ENCODE assay signal across 8 cellular contexts in genomic region chr17:45428050-45428953, GRCh38. TPM values are rescaled to one million over a fixed set of nuclear protein-coding genes. Genes with fewer than 3 reads are reported as not detected.
DNase-seq lines count a peak whose midpoint lies in the region; ATAC-seq, FAIRE-seq and TF ChIP-seq lines count a peak whose summit lies in the region.

No MANE protein-coding gene starts in this region.

- H3K27ac ChIP-seq in WERI-Rb-1 (no peak overlapping the region), keratinocyte (ENCODE audit: control insufficient read depth, insufficient read depth, low read length) (peak overlapping the region; percentile 8)

- H3K27me3 ChIP-seq in WERI-Rb-1 (ENCODE audit: insufficient read depth, low read depth, severe bottlenecking): peaks cover 37% of the 10 kb centered on the region
- peaks cover 12% of the 10 kb centered on the region for H3K27me3 ChIP-seq in keratinocyte (ENCODE audit: control insufficient read depth, extremely low read depth, insufficient read depth, low read length)

- dilution Hi-C loops in keratinocyte (cut with MboI; ENCODE audit: extremely low pct_ligation_motif_present, low sequenced_read_pairs): no loop called here

- no peak overlapping the region for H3K9ac ChIP-seq in keratinocyte (ENCODE audit: control insufficient read depth, extremely low read depth, insufficient read depth, low read length)

- H3K9me1 ChIP-seq in keratinocyte (ENCODE audit: control insufficient read depth, extremely low read depth, insufficient read depth, low read length): no peaks in the 10 kb centered on the region

- no peaks in the 10 kb centered on the region for H3K9me3 Mint-ChIP-seq in MCF 10A (ENCODE audit: unreplicated experiment)

- CTCF ChIA-PET in MCF 10A (lab: Yijun Ruan, JAX): interaction anchor here (0.6 to 1.9 kb wide), 12 partner anchors 12 to 427 kb away, joined by 3 to 9 read pairs (median 4); no protein-coding TSS in a partner anchor

- H3K4me2 ChIP-seq in keratinocyte (ENCODE audit: control insufficient read depth, extremely low read depth, insufficient read depth, low read depth, low read length): peak overlapping the region; percentile 67

- H3K4me3 ChIP-seq in WERI-Rb-1 (ENCODE audit: low read depth, low read length) (peak overlapping the region; percentile 14), keratinocyte (ENCODE audit: control insufficient read depth in 2 of 3, extremely low read depth in 1 of 3, insufficient read depth in 2 of 3, low read depth in 1 of 3, low read length in 3 of 3) (no peak overlapping the region)

- peaks cover 41% of the 10 kb centered on the region for H3K4me1 ChIP-seq in keratinocyte (ENCODE audit: control insufficient read depth, extremely low read depth, insufficient read depth, low read length)

- no peaks in the 10 kb centered on the region for H4K20me1 ChIP-seq in keratinocyte (ENCODE audit: control insufficient read depth, extremely low read depth, insufficient read depth, low read length)

- DNase-seq in GM03348 (ENCODE audit: low spot score) (peak; percentile 92), NCI-H2171 (lab: John Stamatoyannopoulos, UW) (peak; percentile 73), WERI-Rb-1 (peak; percentile 96), MCF 10A (ENCODE audit: unreplicated experiment) (peak; percentile 69), keratinocyte (ENCODE audit: low read depth, low spot score) (no peak), foreskin melanocyte (no peak)
- DNase-seq in stimulated activated CD4-positive, alpha-beta T cell treated with anti-CD3 and anti-CD28 coated beads, Interleukin-1b, Interleukin-23, amount 100 ng/mL, for 24 hours (ENCODE audit: low read depth in 4 of 4, low spot score in 1 of 4): peak; percentile 54 to 68 (median 65)

- peak overlapping the region; percentile 27 for H3K27ac Mint-ChIP-seq in MCF 10A (ENCODE audit: low read depth, unreplicated experiment)

- no peak overlapping the region for H3K4me3 Mint-ChIP-seq in MCF 10A (ENCODE audit: unreplicated experiment)

- peak; percentile 46 for ATAC-seq in HG02678 (IDR thresholded peaks at IDR 0.05; ENCODE audit: unreplicated experiment)

- peak; percentile 41 for FAIRE-seq in keratinocyte (lab: Jason Lieb, UNC)

- H3K36me3 Mint-ChIP-seq in MCF 10A (ENCODE audit: insufficient read depth, unreplicated experiment): peaks cover 28% of the 10 kb centered on the region

- H3K36me3 ChIP-seq in WERI-Rb-1 (no peaks in the 10 kb centered on the region), keratinocyte (ENCODE audit: control insufficient read depth in 2 of 2, extremely low read depth in 1 of 2, insufficient read depth in 2 of 2, low read length in 2 of 2) (peaks cover 0 to 3% of the 10 kb centered on the region in 2 experiments)

- H3K9me3 ChIP-seq in WERI-Rb-1 (ENCODE audit: severe bottlenecking) (no peaks in the 10 kb centered on the region), keratinocyte (ENCODE audit: control insufficient read depth, low read depth, low read length) (no peaks in the 10 kb centered on the region)

- peaks cover 9% of the 10 kb centered on the region for H3K79me2 ChIP-seq in keratinocyte (ENCODE audit: control insufficient read depth, insufficient read depth, low read length)

- POLR2A ChIA-PET in MCF 10A (lab: Yijun Ruan, JAX): interaction anchor here (0.6 to 1.6 kb wide), 3 partner anchors 18 to 301 kb away, joined by 3 read pairs; no protein-coding TSS in a partner anchor

- H3K4me1 Mint-ChIP-seq in MCF 10A (ENCODE audit: insufficient read depth, unreplicated experiment): peaks cover 28% of the 10 kb centered on the region

- no peaks in the 10 kb centered on the region for H3K27me3 Mint-ChIP-seq in MCF 10A (ENCODE audit: insufficient read depth, unreplicated experiment)

- BruUV-seq in MCF 10A (replicated peaks; lab: Mats Ljungman, UMichigan): no TSS peak

- H2AFZ ChIP-seq in keratinocyte (ENCODE audit: control insufficient read depth, low read length): no peak overlapping the region

- TF ChIP-seq CTCF in WERI-Rb-1 (IDR thresholded peaks at IDR 0.05; ENCODE audit: low read depth, low read length) (peak; percentile 98), MCF 10A (IDR thresholded peaks at IDR 0.05; ENCODE audit: unreplicated experiment) (peak; percentile 98), keratinocyte (optimal IDR thresholded peaks at IDR 0.05 in 1 of 3, IDR thresholded peaks at IDR 0.05 in 1 of 3, conservative IDR thresholded peaks at IDR 0.05 in 1 of 3; ENCODE audit: extremely low read depth in 1 of 3, insufficient read depth in 2 of 3, low read length in 3 of 3) (peak; percentile 81 to 95 (median 93))

- intact Hi-C loops in MCF 10A (cut with micrococcal nuclease): loop anchor here (2.0 to 5.0 kb wide), 3 partner anchors 156 to 424 kb away; no protein-coding TSS in a partner anchor

RNA-seq across cellular contexts. Expression of gene ARHGAP27, which starts 4.4 kb away (rescaled TPM):
- 30.5 and 47.6 TPM in 2 replicates for total RNA-seq in MCF 10A (2022)
- 13.2 to 37.4 TPM (median 14.4 TPM) in 3 replicates for polyA plus RNA-seq in keratinocyte
- 13.8 TPM for polyA plus RNA-seq in keratinocyte (2011; ENCODE audit: low read depth)
- polyA plus RNA-seq in keratinocyte (2011; cell fraction: cytosol; rRNA removed): 9.9 and 18.5 TPM in 2 replicates
- 70.1 and 88.7 TPM in 2 replicates for polyA plus RNA-seq in keratinocyte (2011; cell fraction: nucleus; rRNA removed)
- polyA plus RNA-seq in keratinocyte (2012; ENCODE audit: low replicate concordance): 16.6 and 34.7 TPM in 2 replicates
- 16.5 to 25.6 TPM (median 18.3 TPM) in 3 replicates for polyA minus RNA-seq in keratinocyte
- polyA minus RNA-seq in keratinocyte (2011; cell fraction: cytosol; rRNA and poly(A)+ RNA removed): 21.3 TPM
- polyA minus RNA-seq in keratinocyte (2011; cell fraction: nucleus; rRNA and poly(A)+ RNA removed): 47.1 and 62.7 TPM in 2 replicates

Comparison
In these comparisons a context has a peak if more than half of its experiments do, and no peak if none do; other contexts are left out.
1. DNase-seq: peak in GM03348 (single experiment), NCI-H2171 (single experiment), WERI-Rb-1 (single experiment), MCF 10A (single experiment) and stimulated activated CD4-positive, alpha-beta T cell treated with anti-CD3 and anti-CD28 coated beads, Interleukin-1b, Interleukin-23, amount 100 ng/mL, for 24 hours (4 of 4); none in keratinocyte (single experiment) and foreskin melanocyte (single experiment).
2. Peak in every context shown above with its lines, with median percentiles within 50 percentile points of each other: CTCF ChIP-seq.